ENCODE assay signal across 12 cellular contexts in the genomic region with DNA sequence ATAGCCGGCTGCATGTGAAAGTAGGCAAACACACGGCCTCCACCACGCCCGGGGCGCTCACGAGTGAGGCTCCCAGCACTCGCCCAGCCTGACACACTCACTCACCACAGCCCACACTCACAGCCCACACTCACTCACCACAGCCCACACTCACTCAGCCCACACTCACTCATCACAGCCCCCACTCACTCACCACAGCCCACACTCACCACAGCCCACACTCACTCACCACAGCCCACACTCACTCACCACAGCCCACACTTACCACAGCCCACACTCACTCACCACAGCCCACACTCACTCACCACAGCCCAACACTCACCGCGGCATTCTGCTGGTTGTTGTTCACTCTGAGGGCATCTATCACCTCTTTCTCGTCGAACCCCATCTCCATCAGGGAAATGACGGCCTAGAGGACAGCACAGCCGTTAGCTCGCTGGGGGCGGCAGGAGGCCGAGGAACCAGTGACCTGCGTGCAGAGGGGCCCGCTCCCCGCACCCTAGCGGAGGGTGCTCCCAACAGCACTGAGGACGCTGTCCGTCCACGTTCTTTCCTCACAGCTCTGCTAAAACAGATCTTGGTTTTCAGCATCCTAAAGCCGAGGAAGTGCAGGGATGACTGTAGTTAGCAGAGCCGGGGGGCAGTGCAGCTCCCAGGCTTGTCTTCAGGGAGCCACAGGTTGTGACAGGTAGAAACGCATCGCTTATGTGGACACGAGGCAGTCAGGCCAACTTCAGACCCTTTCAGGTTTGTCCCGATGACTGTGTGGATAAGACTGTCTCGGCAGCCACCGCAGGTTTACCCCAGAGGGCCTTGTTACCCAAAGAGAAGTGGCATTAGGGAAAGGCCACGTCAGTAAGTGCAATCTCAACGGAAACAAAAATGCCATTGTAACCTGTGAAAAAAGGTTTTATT. TPM values are rescaled to one million over a fixed set of nuclear protein-coding genes. Genes with fewer than 3 reads are reported as not detected.
A peak's percentile ranks its signal among the peaks of the same experiment; 100 is the strongest.
DNase-seq lines count a peak whose midpoint lies in the region; ATAC-seq and TF ChIP-seq lines count a peak whose summit lies in the region.
"Had no signal": no experiment of that assay in that cellular context is flagged by ENCODE, and none has a peak within 500 bp of the region (broad histone marks: within the 10 kb centered on the region; RNA-seq: fewer than 3 reads in every experiment).

No MANE protein-coding gene starts in this region.

- no peak overlapping the region for H3K27ac ChIP-seq in neural progenitor cell
- H3K27ac ChIP-seq: KMS-11 had no signal

- peaks cover 6% of the 10 kb centered on the region for H3K9me3 Mint-ChIP-seq in activated T-helper 1 cell treated with anti-CD3 and anti-CD28 coated beads, Interleukin-12 subunit alpha, Interleukin-12 subunit beta, Interleukin-2, Interleukin-4 antibody, amounts not matched to agents 30 ng/mL and 10 ng/mL and 1 ng/mL, durations not matched to agents 14 hours and 24 hours and 36 hours
- peaks cover 9% of the 10 kb centered on the region for H3K9me3 Mint-ChIP-seq in neural progenitor cell
- H3K9me3 Mint-ChIP-seq in MCF 10A (ENCODE audit: unreplicated experiment), result no peaks in the 10 kb centered on the region

- H3K36me3 Mint-ChIP-seq in activated T-helper 1 cell treated with anti-CD3 and anti-CD28 coated beads, Interleukin-12 subunit alpha, Interleukin-12 subunit beta, Interleukin-2, Interleukin-4 antibody, amounts not matched to agents 30 ng/mL and 10 ng/mL and 1 ng/mL, durations not matched to agents 14 hours and 24 hours and 36 hours (ENCODE audit: low read depth), result peaks cover 61% of the 10 kb centered on the region
- H3K36me3 Mint-ChIP-seq in neural progenitor cell (peaks cover 45% of the 10 kb centered on the region), MCF 10A (ENCODE audit: insufficient read depth, unreplicated experiment) (peaks cover 76% of the 10 kb centered on the region)

- POLR2A ChIA-PET in MCF 10A (lab: Yijun Ruan, JAX), result interaction anchor here (1.0 kb wide), 1 partner anchor 15 kb away, joined by 3 read pairs; no protein-coding TSS in a partner anchor

- no peak overlapping the region for H3K4me2 ChIP-seq in neural progenitor cell
- H3K4me2 ChIP-seq: KMS-11 had no signal

- CTCF ChIA-PET in MCF 10A (lab: Yijun Ruan, JAX), result interaction anchor here (0.9 kb wide), 1 partner anchor 75 kb away, joined by 3 read pairs; no protein-coding TSS in a partner anchor

- no peaks in the 10 kb centered on the region for H3K79me2 ChIP-seq in neural progenitor cell (ENCODE audit: low read depth)

- ATAC-seq in GM21529 (IDR thresholded peaks at IDR 0.05; ENCODE audit: unreplicated experiment), result no peak
- no peak for ATAC-seq in HG02798 (IDR thresholded peaks at IDR 0.05; ENCODE audit: poor library complexity, unreplicated experiment)

- H3K4me1 ChIP-seq in neural progenitor cell, result no peaks in the 10 kb centered on the region

- H2AFZ ChIP-seq in neural progenitor cell (replicated peaks), result no peak overlapping the region

- H3K27me3 Mint-ChIP-seq in activated T-helper 1 cell treated with anti-CD3 and anti-CD28 coated beads, Interleukin-12 subunit alpha, Interleukin-12 subunit beta, Interleukin-2, Interleukin-4 antibody, amounts not matched to agents 30 ng/mL and 10 ng/mL and 1 ng/mL, durations not matched to agents 14 hours and 24 hours and 36 hours (ENCODE audit: insufficient read depth), result peaks cover 8% of the 10 kb centered on the region
- H3K27me3 Mint-ChIP-seq in neural progenitor cell (ENCODE audit: insufficient read depth, low read depth) (peaks cover 2% of the 10 kb centered on the region), MCF 10A (ENCODE audit: insufficient read depth, unreplicated experiment) (no peaks in the 10 kb centered on the region)

- no peaks in the 10 kb centered on the region for H3K36me3 ChIP-seq in neural progenitor cell

- no peaks in the 10 kb centered on the region for H4K20me1 ChIP-seq in neural progenitor cell (ENCODE audit: low read depth)

- H3K4me3 Mint-ChIP-seq in activated T-helper 1 cell treated with anti-CD3 and anti-CD28 coated beads, Interleukin-12 subunit alpha, Interleukin-12 subunit beta, Interleukin-2, Interleukin-4 antibody, amounts not matched to agents 30 ng/mL and 10 ng/mL and 1 ng/mL, durations not matched to agents 14 hours and 24 hours and 36 hours, result peak overlapping the region; percentile 32
- H3K4me3 Mint-ChIP-seq in neural progenitor cell, result no peak overlapping the region
- no peak overlapping the region for H3K4me3 Mint-ChIP-seq in MCF 10A (ENCODE audit: unreplicated experiment)

- H3F3A ChIP-seq in neural progenitor cell (ENCODE audit: low read depth), result no peaks in the 10 kb centered on the region

- peak overlapping the region; percentile 96 for H3K27ac Mint-ChIP-seq in activated T-helper 1 cell treated with anti-CD3 and anti-CD28 coated beads, Interleukin-12 subunit alpha, Interleukin-12 subunit beta, Interleukin-2, Interleukin-4 antibody, amounts not matched to agents 30 ng/mL and 10 ng/mL and 1 ng/mL, durations not matched to agents 14 hours and 24 hours and 36 hours
- peak overlapping the region; percentile 6 for H3K27ac Mint-ChIP-seq in neural progenitor cell
- H3K27ac Mint-ChIP-seq in MCF 10A (ENCODE audit: low read depth, unreplicated experiment), result no peak overlapping the region

- H3K4me1 Mint-ChIP-seq in activated T-helper 1 cell treated with anti-CD3 and anti-CD28 coated beads, Interleukin-12 subunit alpha, Interleukin-12 subunit beta, Interleukin-2, Interleukin-4 antibody, amounts not matched to agents 30 ng/mL and 10 ng/mL and 1 ng/mL, durations not matched to agents 14 hours and 24 hours and 36 hours (ENCODE audit: low read depth), result peaks cover 7% of the 10 kb centered on the region
- H3K4me1 Mint-ChIP-seq in neural progenitor cell (no peaks in the 10 kb centered on the region), MCF 10A (ENCODE audit: insufficient read depth, unreplicated experiment) (no peaks in the 10 kb centered on the region)

- intact Hi-C loops in activated T-helper 1 cell treated with anti-CD3 and anti-CD28 coated beads, Interleukin-12 subunit alpha, Interleukin-12 subunit beta, Interleukin-2, Interleukin-4 antibody, amounts not matched to agents 30 ng/mL and 10 ng/mL and 1 ng/mL, durations not matched to agents 14 hours and 24 hours and 36 hours (cut with micrococcal nuclease), result loop anchor here (1.0 kb wide), 1 partner anchor 13 kb away; no protein-coding TSS in a partner anchor
- intact Hi-C loops in MCF 10A (cut with micrococcal nuclease), result no loop called here

- no peaks in the 10 kb centered on the region for H3K9me3 ChIP-seq in neural progenitor cell (ENCODE audit: low read depth)

- TF ChIP-seq CTCF in neural progenitor cell (IDR thresholded peaks at IDR 0.05), result no peak
- TF ChIP-seq CTCF in MCF 10A (IDR thresholded peaks at IDR 0.05; ENCODE audit: unreplicated experiment), result no peak

- no peak overlapping the region for H3K4me3 ChIP-seq in neural progenitor cell

- peak; percentile 71 for DNase-seq in activated naive CD4-positive, alpha-beta T cell treated with Interleukin-2 at 50 U/mL for 16 hours
- no peak for DNase-seq in activated naive CD4-positive, alpha-beta T cell (lab: John Stamatoyannopoulos, UW)
- peak; percentile 38 for DNase-seq in activated T-helper 1 cell treated with anti-CD3 and anti-CD28 coated beads, Interleukin-12 subunit alpha, Interleukin-12 subunit beta, Interleukin-2, Interleukin-4 antibody, amounts not matched to agents 30 ng/mL and 10 ng/mL and 1 ng/mL, durations not matched to agents 14 hours and 24 hours and 36 hours (ENCODE audit: low spot score)
- DNase-seq in neural progenitor cell (ENCODE audit: low spot score), result no peak
- no peak for DNase-seq in MCF 10A (ENCODE audit: unreplicated experiment)
- DNase-seq in LoVo (ENCODE audit: low spot score), result no peak
- DNase-seq: 8988T, cerebellar nuclear complex, NCI-H774 had no signal

- H3K27me3 ChIP-seq in neural progenitor cell, result no peaks in the 10 kb centered on the region

- BruUV-seq in MCF 10A (replicated peaks; lab: Mats Ljungman, UMichigan), result no TSS peak

- H3K9ac ChIP-seq in neural progenitor cell, result no peak overlapping the region
- H3K9ac ChIP-seq: KMS-11 had no signal

RNA-seq across cellular contexts. Expression of a gene that starts 21.6 kb away (rescaled TPM):
- 41.9 and 42.0 TPM in 2 replicates for total RNA-seq in activated T-helper 1 cell treated with anti-CD3 and anti-CD28 coated beads, Interleukin-12 subunit alpha, Interleukin-12 subunit beta, Interleukin-2, Interleukin-4 antibody, amounts not matched to agents 30 ng/mL and 10 ng/mL and 1 ng/mL, durations not matched to agents 14 hours and 24 hours and 36 hours
- total RNA-seq in neural progenitor cell (ENCODE audit: low replicate concordance) (53.6 and 66.0 TPM in 2 replicates), MCF 10A (2022) (32.5 and 34.7 TPM in 2 replicates)

RNA-seq across cellular contexts. Expression of a gene that starts 32.3 kb away (rescaled TPM):
- total RNA-seq in activated T-helper 1 cell treated with anti-CD3 and anti-CD28 coated beads, Interleukin-12 subunit alpha, Interleukin-12 subunit beta, Interleukin-2, Interleukin-4 antibody, amounts not matched to agents 30 ng/mL and 10 ng/mL and 1 ng/mL, durations not matched to agents 14 hours and 24 hours and 36 hours, result 43.3 and 43.8 TPM in 2 replicates
- 39.3 and 44.9 TPM in 2 replicates for total RNA-seq in neural progenitor cell (ENCODE audit: low replicate concordance)
- total RNA-seq in MCF 10A (2022), result 31.0 and 39.5 TPM in 2 replicates

Comparison
In these comparisons a context has a peak if more than half of its experiments do, and no peak if none do; other contexts are left out.
1. DNase-seq: peak in activated naive CD4-positive, alpha-beta T cell treated with Interleukin-2 at 50 U/mL for 16 hours (single experiment) and activated T-helper 1 cell treated with anti-CD3 and anti-CD28 coated beads, Interleukin-12 subunit alpha, Interleukin-12 subunit beta, Interleukin-2, Interleukin-4 antibody, amounts not matched to agents 30 ng/mL and 10 ng/mL and 1 ng/mL, durations not matched to agents 14 hours and 24 hours and 36 hours (single experiment); none in activated naive CD4-positive, alpha-beta T cell (0 of 4), neural progenitor cell (single experiment), MCF 10A (single experiment) and LoVo (single experiment).